ENCODE assay signal across 24 cellular contexts in genomic region chr4:72876946-72877345, GRCh38.
"Had no signal": no experiment of that assay in that cellular context is flagged by ENCODE, and none has a peak within 500 bp of the region (broad histone marks: within the 10 kb centered on the region; RNA-seq: fewer than 3 reads in every experiment).

No MANE protein-coding gene starts in this region.

- H3K9me3 ChIP-seq: colonic mucosa, esophagus squamous epithelium, gastrocnemius medialis had no signal

- ATAC-seq: effector memory CD8-positive, alpha-beta T cell; gastrocnemius medialis; heart right ventricle; left cardiac atrium; left lung; left ventricle myocardium superior had no signal

- FAIRE-seq: endometrium, islet of Langerhans, keratinocyte had no signal

- H3K36me3 ChIP-seq: colonic mucosa, esophagus squamous epithelium, gastrocnemius medialis, heart right ventricle, left lung had no signal

- H3K4me1 ChIP-seq: colonic mucosa, esophagus squamous epithelium, gastrocnemius medialis, heart right ventricle, left lung had no signal

- H3K27me3 ChIP-seq: colonic mucosa, esophagus squamous epithelium, gastrocnemius medialis, heart right ventricle, left lung had no signal

- DNase-seq: colonic mucosa; cortex of kidney; effector CD8-positive, alpha-beta T cell; effector memory CD8-positive, alpha-beta T cell; endodermal cell; esophagus squamous epithelium; foreskin fibroblast; foreskin melanocyte; gastrocnemius medialis; glutamatergic neuron; head of caudate nucleus; heart right ventricle; hippocampal formation; left cardiac atrium; left ventricle myocardium superior; mammary epithelial cell; mesendoderm; midbrain had no signal

- H3K27ac ChIP-seq: colonic mucosa, epithelial cell of prostate, esophagus squamous epithelium, gastrocnemius medialis, heart right ventricle, left lung had no signal

- H3K4me3 ChIP-seq: colonic mucosa, esophagus squamous epithelium, gastrocnemius medialis, heart right ventricle, left lung, lung had no signal
